In the genomic region with DNA sequence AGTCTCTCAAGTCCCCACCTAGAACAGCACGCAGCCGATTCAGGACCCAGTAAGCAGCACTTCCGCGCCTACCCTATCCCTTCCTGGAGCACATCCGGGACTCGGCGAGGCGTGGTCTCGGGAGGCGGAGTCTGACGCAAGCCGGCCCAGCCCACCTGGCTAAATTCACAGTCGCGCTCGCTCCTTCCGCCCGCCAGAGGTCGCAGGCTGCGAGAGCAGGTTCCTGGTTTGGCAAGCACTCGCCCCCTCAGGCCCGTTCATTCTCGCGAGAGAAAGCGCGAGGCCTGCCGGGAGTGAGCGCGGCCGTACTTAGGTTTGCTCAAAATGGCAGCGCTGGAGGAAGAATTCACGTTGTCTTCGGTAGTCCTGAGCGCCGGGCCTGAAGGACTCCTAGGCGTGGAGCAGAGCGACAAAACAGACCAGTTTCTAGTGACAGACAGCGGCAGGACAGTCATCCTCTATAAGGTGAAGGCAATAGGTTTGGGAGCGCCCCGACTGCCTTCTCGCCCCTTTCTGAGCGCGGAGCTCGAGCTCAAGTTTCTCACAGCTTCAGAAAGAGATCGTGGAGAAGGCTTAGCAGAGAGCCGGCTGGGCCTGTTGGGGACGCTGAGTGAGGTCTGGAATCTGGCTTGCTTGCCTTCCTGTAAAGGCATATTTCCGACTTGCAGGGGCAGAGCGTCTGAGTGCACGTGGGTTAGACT, we compare ENCODE assay signal across 8 cellular contexts. TPM values are rescaled to one million over a fixed set of nuclear protein-coding genes. Genes with fewer than 3 reads are reported as not detected.
A peak's percentile ranks its signal among the peaks of the same experiment; 100 is the strongest.
DNase-seq lines count a peak whose midpoint lies in the region; ATAC-seq and TF ChIP-seq lines count a peak whose summit lies in the region.

A gene (plus strand): TSS at position 313 of the 701 bp plus-strand sequence. CDS start 12 bp downstream, at position 325.

- TF ChIP-seq CTCF in heart right ventricle (IDR thresholded peaks at IDR 0.05) (peak; percentile 89 to 99 (median 96)), upper lobe of right lung (IDR thresholded peaks at IDR 0.05) (peak; percentile 87)

- H3K4me1 Mint-ChIP-seq in T-helper 1 cell treated with Interleukin-12 subunit alpha and Interleukin-12 subunit beta and Interleukin-4 antibody, amounts not matched to agents 30 μg/mL and 1 μg/mL, for 36 hours (ENCODE audit: low read depth), result peaks cover 12% of the 10 kb centered on the region

- H3K4me3 ChIP-seq in heart right ventricle (peak within 1 kb of the TSS; percentile 60 to 95 (median 84)), upper lobe of right lung (peak within 1 kb of the TSS; percentile 97)

- H3K27ac ChIP-seq in heart right ventricle (peak within 1 kb of the TSS; percentile 65 to 94 (median 88)), upper lobe of right lung (peak within 1 kb of the TSS; percentile 93)

- H3K36me3 ChIP-seq in heart right ventricle, result peaks cover 0 to 32% (median 21%) of the 10 kb centered on the region in 9 donors
- H3K36me3 ChIP-seq in upper lobe of right lung, result peaks cover 25% of the 10 kb centered on the region

- intact Hi-C loops in heart right ventricle (cut with DNase I) (loop anchor here in 2 of 10 donors (2.0 to 5.0 kb wide), 2 partner anchors 107 to 110 kb away; a partner anchor contains a TSS), posterior vena cava (cut with DNase I) (no loop called here), upper lobe of right lung (cut with DNase I) (no loop called here)

- peak; percentile 97 for TF ChIP-seq POLR2A in GM15510 (IDR thresholded peaks at IDR 0.05; ENCODE audit: borderline replicate concordance, extremely low read depth, insufficient read length)

- ATAC-seq in HG02885 (IDR thresholded peaks at IDR 0.05; ENCODE audit: poor library complexity, unreplicated experiment) (peak; percentile 95), heart right ventricle (peak; percentile 99 to 100 (median 99)), upper lobe of right lung (peak; percentile 100)

- peak within 1 kb of the TSS; percentile 95 for H3K27ac Mint-ChIP-seq in T-helper 1 cell treated with Interleukin-12 subunit alpha and Interleukin-12 subunit beta and Interleukin-4 antibody, amounts not matched to agents 30 μg/mL and 1 μg/mL, for 36 hours

- peak; percentile 95 for DNase-seq in NCI-H1694 (lab: John Stamatoyannopoulos, UW)
- peak; percentile 96 for DNase-seq in amniotic stem cell (lab: John Stamatoyannopoulos, UW)
- peak; percentile 99 for DNase-seq in heart right ventricle
- DNase-seq in posterior vena cava (ENCODE audit: low spot score), result peak; percentile 100
- DNase-seq in upper lobe of right lung, result peak; percentile 99

- H3K9me3 ChIP-seq in heart right ventricle (no peaks in the 10 kb centered on the region), upper lobe of right lung (no peaks in the 10 kb centered on the region)

- H3K9me3 Mint-ChIP-seq in T-helper 1 cell treated with Interleukin-12 subunit alpha and Interleukin-12 subunit beta and Interleukin-4 antibody, amounts not matched to agents 30 μg/mL and 1 μg/mL, for 36 hours, result no peaks in the 10 kb centered on the region

- H3K27me3 ChIP-seq in heart right ventricle (no peaks in the 10 kb centered on the region), upper lobe of right lung (no peaks in the 10 kb centered on the region)

- 0% methylated on average over 49 of the region's 49 CpGs for WGBS in heart right ventricle, 2 donors

- peaks cover 0 to 25% (median 21%) of the 10 kb centered on the region in 9 donors for H3K4me1 ChIP-seq in heart right ventricle
- H3K4me1 ChIP-seq in upper lobe of right lung, result peaks cover 14% of the 10 kb centered on the region

- peaks cover 13% of the 10 kb centered on the region for H3K36me3 Mint-ChIP-seq in T-helper 1 cell treated with Interleukin-12 subunit alpha and Interleukin-12 subunit beta and Interleukin-4 antibody, amounts not matched to agents 30 μg/mL and 1 μg/mL, for 36 hours (ENCODE audit: low read depth)

- H3K4me3 Mint-ChIP-seq in T-helper 1 cell treated with Interleukin-12 subunit alpha and Interleukin-12 subunit beta and Interleukin-4 antibody, amounts not matched to agents 30 μg/mL and 1 μg/mL, for 36 hours, result peak within 1 kb of the TSS; percentile 94

- no peaks in the 10 kb centered on the region for H3K27me3 Mint-ChIP-seq in T-helper 1 cell treated with Interleukin-12 subunit alpha and Interleukin-12 subunit beta and Interleukin-4 antibody, amounts not matched to agents 30 μg/mL and 1 μg/mL, for 36 hours (ENCODE audit: low read depth)

RNA-seq across cellular contexts. Expression of the gene that starts here (rescaled TPM):
- 10 to 100 TPM; 21.7 to 29.4 (median 24.7) TPM for total RNA-seq in heart right ventricle
- 10 to 100 TPM; 22.5 to 44.8 TPM for polyA plus RNA-seq in heart right ventricle
- total RNA-seq in posterior vena cava, result 10 to 100 TPM; 33.4 to 38.9 TPM
- total RNA-seq in upper lobe of right lung, result 30.5 TPM

Comparison
In these comparisons a context has a peak if more than half of its experiments do, and no peak if none do; other contexts are left out.
1. Peak in every context shown above with its lines: DNase-seq, ATAC-seq, H3K4me3 ChIP-seq and H3K27ac ChIP-seq.